ENCODE assay signal across 7 cellular contexts in genomic region chr5:22214096-22214495, GRCh38.
DNase-seq lines count a peak whose midpoint lies in the region; ATAC-seq, FAIRE-seq and TF ChIP-seq lines count a peak whose summit lies in the region.
"Not testable (repeated sequence)": the region's sequence is repeated elsewhere in the genome, so short reads cannot be mapped to it uniquely, and the experiment has no call there.

No MANE protein-coding gene starts in this region.

- not testable (repeated sequence) for H3K4me1 ChIP-seq in OCI-LY1 (ENCODE audit: insufficient read depth, low read length, severe bottlenecking); mucosa of descending colon (ENCODE audit: low read depth)

- H3K36me3 Mint-ChIP-seq in activated CD4-positive, alpha-beta T cell treated with anti-CD3 and anti-CD28 coated beads for 36 hours (ENCODE audit: low read depth), result not testable (repeated sequence)

- not testable (repeated sequence) for H3K4me1 Mint-ChIP-seq in activated CD4-positive, alpha-beta T cell treated with anti-CD3 and anti-CD28 coated beads for 36 hours

- CTCF ChIA-PET in activated CD4-positive, alpha-beta T cell treated with anti-CD3 and anti-CD28 coated beads for 36 hours (lab: Charles Lee), result not testable (repeated sequence)

- not testable (repeated sequence) for H3K9ac ChIP-seq in OCI-LY1 (ENCODE audit: low read length)

- FAIRE-seq in GM12892 (lab: Jason Lieb, UNC), result peak; percentile 80

- H2AFZ ChIP-seq in OCI-LY1 (ENCODE audit: low read length), result not testable (repeated sequence)

- ATAC-seq in HG03045 (IDR thresholded peaks at IDR 0.05; ENCODE audit: unreplicated experiment) (peak; percentile 62), mucosa of descending colon (peak; percentile 51)
- peak; percentile 58 for ATAC-seq in activated CD4-positive, alpha-beta T cell treated with anti-CD3 and anti-CD28 coated beads for 36 hours

- H3K79me2 ChIP-seq in OCI-LY1 (ENCODE audit: insufficient read depth, low read length), result not testable (repeated sequence)

- H3K27me3 ChIP-seq in OCI-LY1 (ENCODE audit: insufficient read depth, low read length), result not testable (repeated sequence)

- H3K9me3 Mint-ChIP-seq in activated CD4-positive, alpha-beta T cell treated with anti-CD3 and anti-CD28 coated beads for 36 hours (ENCODE audit: low read depth), result not testable (repeated sequence)

- not testable (repeated sequence) for H3K27ac Mint-ChIP-seq in activated CD4-positive, alpha-beta T cell treated with anti-CD3 and anti-CD28 coated beads for 36 hours

- not testable (repeated sequence) for H3K36me3 ChIP-seq in OCI-LY1 (ENCODE audit: insufficient read depth, low read length); mucosa of descending colon (ENCODE audit: low read depth)

- not testable (repeated sequence) for H3K4me2 ChIP-seq in OCI-LY1 (ENCODE audit: low read length)

- H3K27ac ChIP-seq in OCI-LY1 (ENCODE audit: low read depth, low read length, poor library complexity, severe bottlenecking), result not testable (repeated sequence)

- not testable (repeated sequence) for H3K4me3 Mint-ChIP-seq in activated CD4-positive, alpha-beta T cell treated with anti-CD3 and anti-CD28 coated beads for 36 hours

- H3K9me2 ChIP-seq in OCI-LY1 (ENCODE audit: low read depth, low read length), result not testable (repeated sequence)

- POLR2A ChIA-PET in activated CD4-positive, alpha-beta T cell treated with anti-CD3 and anti-CD28 coated beads for 36 hours (lab: Charles Lee), result not testable (repeated sequence)

- not testable (repeated sequence) for DNase-seq in GM12892 (ENCODE audit: insufficient read length); activated CD4-positive, alpha-beta T cell treated with anti-CD3 and anti-CD28 coated beads for 36 hours; mucosa of descending colon
- DNase-seq in NCI-H187 (lab: John Stamatoyannopoulos, UW) (peak; percentile 6 to 12), epithelial cell of esophagus (ENCODE audit: low read depth) (peak; percentile 3)

- intact Hi-C loops in activated CD4-positive, alpha-beta T cell treated with anti-CD3 and anti-CD28 coated beads for 36 hours (cut with DNase I, micrococcal nuclease); mucosa of descending colon (cut with DNase I, micrococcal nuclease): not testable (repeated sequence)

- TF ChIP-seq CTCF in OCI-LY1 (IDR thresholded peaks at IDR 0.05; ENCODE audit: low read length), result peak; percentile 14; the same call in 1 of the 2 replicates
- not testable (repeated sequence) for TF ChIP-seq CTCF in epithelial cell of esophagus (IDR thresholded peaks at IDR 0.05; ENCODE audit: insufficient read depth, low read depth, low read length, missing control alignments); mucosa of descending colon (IDR thresholded peaks at IDR 0.05)

- not testable (repeated sequence) for H4K20me1 ChIP-seq in OCI-LY1 (ENCODE audit: insufficient read depth, low read length)

- H3K9me3 ChIP-seq in OCI-LY1 (ENCODE audit: low read length); mucosa of descending colon: not testable (repeated sequence)

- TF ChIP-seq POLR2A in GM12892 (IDR thresholded peaks at IDR 0.05; ENCODE audit: low read depth, low read length), result not testable (repeated sequence)

- not testable (repeated sequence) for H3K27me3 Mint-ChIP-seq in activated CD4-positive, alpha-beta T cell treated with anti-CD3 and anti-CD28 coated beads for 36 hours

- not testable (repeated sequence) for H3F3A ChIP-seq in OCI-LY1 (ENCODE audit: insufficient read depth, low read length)

- H3K4me3 ChIP-seq in OCI-LY1 (ENCODE audit: low read depth, low read length, poor library complexity, severe bottlenecking); epithelial cell of esophagus (ENCODE audit: low read length); mucosa of descending colon: not testable (repeated sequence)
